In the genomic region with DNA sequence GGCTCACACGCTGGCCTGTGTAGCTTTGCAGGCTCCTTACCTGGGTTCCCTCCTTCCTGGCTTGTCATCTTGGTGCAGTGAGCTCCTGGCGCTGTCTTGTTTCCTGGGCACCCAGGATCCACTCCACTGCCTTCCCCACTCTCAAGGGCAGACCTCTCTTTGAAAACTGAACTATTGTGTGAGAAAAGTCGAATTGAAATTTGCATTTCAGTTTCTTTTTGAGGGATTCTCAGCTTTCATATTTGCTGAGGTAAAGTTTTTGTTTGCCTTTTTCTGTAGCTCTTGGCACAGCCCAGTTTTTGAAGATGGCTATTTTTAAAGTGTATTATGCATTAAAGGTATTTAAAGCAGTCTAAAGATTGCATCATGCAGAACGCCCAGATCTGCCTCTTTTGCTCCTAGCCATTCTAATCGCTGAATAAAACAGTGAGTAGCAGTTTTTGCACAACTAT, we compare ENCODE assay signal across 10 cellular contexts.
DNase-seq lines count a peak whose midpoint lies in the region; ATAC-seq and TF ChIP-seq lines count a peak whose summit lies in the region.
"Had no signal": no experiment of that assay in that cellular context is flagged by ENCODE, and none has a peak within 500 bp of the region (broad histone marks: within the 10 kb centered on the region; RNA-seq: fewer than 3 reads in every experiment).

No MANE protein-coding gene starts in this region.

- ATAC-seq in CD4-positive, CD25-positive, alpha-beta regulatory T cell (ENCODE audit: low read depth in 2 of 2): no peak
- peak; percentile 69 for ATAC-seq in GM19023 (IDR thresholded peaks at IDR 0.05; ENCODE audit: unreplicated experiment)
- peak; percentile 59 for ATAC-seq in HG02870 (IDR thresholded peaks at IDR 0.05; ENCODE audit: unreplicated experiment)

- peak overlapping the region; percentile 32; the same call in 1 of the 2 replicates for H2AFZ ChIP-seq in OCI-LY7 (ENCODE audit: low read length)

- CTCF ChIA-PET in OCI-LY7 (lab: Charles Lee; ENCODE audit: unreplicated experiment): interaction anchor here (1.0 kb wide), 1 partner anchor 68 kb away, joined by 3 read pairs; no protein-coding TSS in a partner anchor

- H3K27me3 Mint-ChIP-seq in CD4-positive, CD25-positive, alpha-beta regulatory T cell: no peaks in the 10 kb centered on the region
- H3K27me3 Mint-ChIP-seq in HFFc6 (ENCODE audit: insufficient read depth): no peaks in the 10 kb centered on the region; the same call in none of the 2 replicates

- H3K9me3 ChIP-seq in CD4-positive, CD25-positive, alpha-beta regulatory T cell (ENCODE audit: control insufficient read depth in 2 of 2, low read length in 2 of 2): no peaks in the 10 kb centered on the region
- no peaks in the 10 kb centered on the region for H3K9me3 ChIP-seq in OCI-LY7 (ENCODE audit: low read length)

- H4K20me1 ChIP-seq in OCI-LY7 (ENCODE audit: insufficient read depth, low read length): peaks cover 8% of the 10 kb centered on the region; the same call in 1 of the 2 replicates

- H3K4me1 Mint-ChIP-seq in CD4-positive, CD25-positive, alpha-beta regulatory T cell: peaks cover 0 to 16% (median 2%) of the 10 kb centered on the region in 4 donors
- H3K4me1 Mint-ChIP-seq in HFFc6 (ENCODE audit: low read depth): peaks cover 28% of the 10 kb centered on the region

- no peak overlapping the region for H3K4me3 ChIP-seq in CD4-positive, CD25-positive, alpha-beta regulatory T cell (ENCODE audit: low read depth, low read length)
- peak overlapping the region; percentile 53 for H3K4me3 ChIP-seq in OCI-LY7 (ENCODE audit: low read depth, low read length, poor library complexity, severe bottlenecking)

- no peaks in the 10 kb centered on the region for H3K9me2 ChIP-seq in OCI-LY7 (ENCODE audit: insufficient read depth, low read length)

- peaks cover 53% of the 10 kb centered on the region for H3K36me3 ChIP-seq in CD4-positive, CD25-positive, alpha-beta regulatory T cell (ENCODE audit: control insufficient read depth, insufficient read depth, low read length)
- H3K36me3 ChIP-seq in OCI-LY7 (ENCODE audit: insufficient read depth, low read length): peaks cover 89% of the 10 kb centered on the region

- peak overlapping the region; percentile 74 for H3K4me2 ChIP-seq in OCI-LY7 (ENCODE audit: low read length)

- H3K27ac ChIP-seq in CD4-positive, CD25-positive, alpha-beta regulatory T cell (ENCODE audit: insufficient read depth, low read length, poor library complexity, severe bottlenecking): no peak overlapping the region
- peak overlapping the region; percentile 92 for H3K27ac ChIP-seq in OCI-LY7 (ENCODE audit: low read depth, low read length, poor library complexity, severe bottlenecking)

- no peak overlapping the region for H3K4me3 Mint-ChIP-seq in CD4-positive, CD25-positive, alpha-beta regulatory T cell
- H3K4me3 Mint-ChIP-seq in HFFc6: no peak overlapping the region

- peaks cover 21% of the 10 kb centered on the region; the same call in 1 of the 2 replicates for H3K79me2 ChIP-seq in OCI-LY7 (ENCODE audit: insufficient read depth, low read depth, low read length)

- peaks cover 57% of the 10 kb centered on the region for H3K36me3 Mint-ChIP-seq in CD4-positive, CD25-positive, alpha-beta regulatory T cell
- peaks cover 34% of the 10 kb centered on the region for H3K36me3 Mint-ChIP-seq in HFFc6 (ENCODE audit: low read depth)

- POLR2A ChIA-PET in OCI-LY7 (lab: Charles Lee): interaction anchor here (0.6 to 2.8 kb wide), 14 partner anchors 9 to 1478 kb away, joined by 3 to 16 read pairs (median 4); no protein-coding TSS in a partner anchor

- no peaks in the 10 kb centered on the region for H3K9me3 Mint-ChIP-seq in CD4-positive, CD25-positive, alpha-beta regulatory T cell
- no peaks in the 10 kb centered on the region for H3K9me3 Mint-ChIP-seq in HFFc6

- H3K4me1 ChIP-seq in CD4-positive, CD25-positive, alpha-beta regulatory T cell (ENCODE audit: control insufficient read depth, insufficient read depth, low read length, poor library complexity, severe bottlenecking): no peaks in the 10 kb centered on the region
- H3K4me1 ChIP-seq in OCI-LY7 (ENCODE audit: insufficient read depth, low read length, poor library complexity, severe bottlenecking): peaks cover 73% of the 10 kb centered on the region

- BruUV-seq in OCI-LY7 (replicated peaks; lab: Mats Ljungman, UMichigan): no TSS peak

- intact Hi-C loops in OCI-LY7 (cut with micrococcal nuclease; ENCODE audit: unreplicated experiment): loop anchor here (1.0 kb wide), 1 partner anchor 21 kb away; no protein-coding TSS in a partner anchor

- peak overlapping the region in 2 of 3 donors; percentile 52 to 71 for H3K27ac Mint-ChIP-seq in CD4-positive, CD25-positive, alpha-beta regulatory T cell
- H3K27ac Mint-ChIP-seq in HFFc6: no peak overlapping the region; the same call in 1 of the 2 replicates

- TF ChIP-seq CTCF in OCI-LY7 (conservative IDR thresholded peaks at IDR 0.05; ENCODE audit: low read length) (no peak), HFFc6 (IDR thresholded peaks at IDR 0.05) (no peak)

- no peak for DNase-seq in CD4-positive, CD25-positive, alpha-beta regulatory T cell
- DNase-seq in OCI-LY7 (ENCODE audit: low spot score) (peak; percentile 73), HFFc6 (no peak), hippocampal formation (lab: John Stamatoyannopoulos, UW) (no peak), NCI-H82 (lab: John Stamatoyannopoulos, UW) (no peak), NCI-H1092 (lab: John Stamatoyannopoulos, UW) (no peak)
- DNase-seq: activated CD4-positive, alpha-beta T cell treated with anti-CD3 and anti-CD28 coated beads, Interleukin-2, amount 50 U/mL, for 48 hours; NCI-H1417 had no signal

- H3K27me3 ChIP-seq in CD4-positive, CD25-positive, alpha-beta regulatory T cell (ENCODE audit: control insufficient read depth, insufficient read depth, low read length): no peaks in the 10 kb centered on the region

Comparison
In these comparisons a context has a peak if more than half of its experiments do, and no peak if none do; other contexts are left out.
1. ATAC-seq: peak in GM19023 (single experiment) and HG02870 (single experiment); none in CD4-positive, CD25-positive, alpha-beta regulatory T cell (0 of 2).